ENCODE assay signal across 8 cellular contexts in the genomic region with DNA sequence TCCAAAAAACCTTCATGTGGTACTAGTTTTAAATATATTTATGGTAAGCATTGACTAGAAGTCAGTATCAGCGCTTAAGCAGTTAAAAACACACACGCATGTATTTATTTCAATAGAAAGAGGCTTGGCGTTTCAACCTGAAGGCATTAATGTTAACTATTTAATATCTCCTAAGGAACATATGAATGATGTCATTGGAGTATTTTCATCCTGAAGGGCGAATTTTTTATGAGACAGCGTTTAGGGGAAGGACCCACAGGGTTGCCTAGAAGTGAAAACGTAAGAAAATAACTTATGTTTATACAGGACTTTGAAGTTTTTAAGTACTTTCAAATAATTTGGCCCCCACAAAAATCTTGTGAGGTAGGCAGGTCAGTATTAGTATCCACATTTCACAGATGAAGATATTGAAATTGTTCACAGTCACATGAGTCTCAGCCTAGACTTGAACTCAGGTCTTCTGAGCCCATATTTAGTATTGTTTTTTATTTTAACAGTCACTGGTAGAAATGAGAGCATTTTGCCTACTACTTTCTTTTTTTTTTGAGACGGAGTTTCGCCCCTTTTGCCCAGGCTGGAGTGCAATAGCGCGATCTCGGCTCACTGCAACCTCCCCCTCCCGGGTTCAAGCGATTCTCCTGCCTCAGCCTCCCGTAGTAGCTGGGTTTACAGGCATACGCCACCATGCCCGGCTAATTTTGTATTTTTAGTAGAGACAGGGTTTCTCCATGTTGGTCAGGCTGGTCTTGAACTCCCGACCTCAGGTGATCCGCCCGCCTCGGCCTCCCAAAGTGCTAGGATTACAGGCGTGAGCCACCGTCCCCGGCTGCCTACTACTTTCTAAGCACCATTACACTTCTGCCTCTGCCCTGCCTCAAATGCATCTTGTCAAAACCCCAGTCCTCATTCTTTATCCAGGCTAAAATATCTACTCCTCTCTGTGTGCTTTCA. TPM values are rescaled to one million over a fixed set of nuclear protein-coding genes. Genes with fewer than 3 reads are reported as not detected.
A peak's percentile ranks its signal among the peaks of the same experiment; 100 is the strongest.
DNase-seq lines count a peak whose midpoint lies in the region; ATAC-seq and TF ChIP-seq lines count a peak whose summit lies in the region.

No MANE protein-coding gene starts in this region.

- no peak for ATAC-seq in central memory CD8-positive, alpha-beta T cell (replicated peaks; ENCODE audit: extremely low read depth, poor library complexity, severe bottlenecking)
- ATAC-seq in HG02870 (IDR thresholded peaks at IDR 0.05; ENCODE audit: unreplicated experiment): no peak
- ATAC-seq in HG03439 (IDR thresholded peaks at IDR 0.05; ENCODE audit: unreplicated experiment): no peak
- ATAC-seq in GM18858 (IDR thresholded peaks at IDR 0.05; ENCODE audit: unreplicated experiment): no peak

- H3K9me3 Mint-ChIP-seq in central memory CD8-positive, alpha-beta T cell: no peaks in the 10 kb centered on the region

- H3K27ac Mint-ChIP-seq in central memory CD8-positive, alpha-beta T cell (ENCODE audit: low read depth): peak overlapping the region; percentile 88

- peaks cover 14% of the 10 kb centered on the region for H3K36me3 Mint-ChIP-seq in central memory CD8-positive, alpha-beta T cell (ENCODE audit: insufficient read depth)

- no peaks in the 10 kb centered on the region for H3K27me3 Mint-ChIP-seq in central memory CD8-positive, alpha-beta T cell

- H3K4me3 Mint-ChIP-seq in central memory CD8-positive, alpha-beta T cell: peak overlapping the region; percentile 94

- peaks cover 15% of the 10 kb centered on the region; the same call in 1 of the 2 replicates for H3K79me2 ChIP-seq in KMS-11 (ENCODE audit: insufficient read depth, low read depth)

- H3K36me3 ChIP-seq in KMS-11 (ENCODE audit: insufficient read depth): no peaks in the 10 kb centered on the region

- DNase-seq in AG10803 (ENCODE audit: low read depth): no peak
- no peak for DNase-seq in central memory CD8-positive, alpha-beta T cell (ENCODE audit: low spot score in 2 of 2)
- peak; percentile 10 for DNase-seq in myocyte (ENCODE audit: low read depth)
- no peak for DNase-seq in HuH-7 (ENCODE audit: low spot score)

- peaks cover 29% of the 10 kb centered on the region for H3K4me1 ChIP-seq in KMS-11 (ENCODE audit: low read depth, poor library complexity, severe bottlenecking)

- no peak overlapping the region; the same call in 1 of the 2 replicates for H2AFZ ChIP-seq in KMS-11 (ENCODE audit: low read depth)

- no peak overlapping the region for H3K27ac ChIP-seq in KMS-11

- H3K4me2 ChIP-seq in KMS-11: peak overlapping the region; percentile 88

- H3K4me3 ChIP-seq in AG10803 (ENCODE audit: low read length): peak overlapping the region; percentile 85
- H3K4me3 ChIP-seq in KMS-11 (IDR thresholded peaks at IDR 0.05; ENCODE audit: insufficient read depth, low read depth, low read length): no peak overlapping the region

- no peaks in the 10 kb centered on the region for H4K20me1 ChIP-seq in KMS-11 (ENCODE audit: insufficient read depth)

- H3K9ac ChIP-seq in KMS-11: no peak overlapping the region; the same call in 1 of the 2 replicates

- no peaks in the 10 kb centered on the region for H3K27me3 ChIP-seq in KMS-11 (ENCODE audit: insufficient read depth, low read depth)

- TF ChIP-seq CTCF in AG10803 (conservative IDR thresholded peaks at IDR 0.05; ENCODE audit: low read length) (no peak), KMS-11 (conservative IDR thresholded peaks at IDR 0.05; ENCODE audit: low read depth, low read length) (no peak)

- peaks cover 56% of the 10 kb centered on the region for H3K4me1 Mint-ChIP-seq in central memory CD8-positive, alpha-beta T cell

RNA-seq across cellular contexts. Expression of a gene that starts 1.8 kb away (rescaled TPM):
- 54.4 and 57.7 TPM in 2 replicates for total RNA-seq in myocyte
- 8.3 TPM for polyA plus RNA-seq in myocyte (2012)

RNA-seq across cellular contexts. Expression of a gene that starts 50.7 kb away (rescaled TPM):
- total RNA-seq in myocyte: 51.2 and 77.2 TPM in 2 replicates
- 32.0 TPM for polyA plus RNA-seq in myocyte (2012)
